In the genomic region with DNA sequence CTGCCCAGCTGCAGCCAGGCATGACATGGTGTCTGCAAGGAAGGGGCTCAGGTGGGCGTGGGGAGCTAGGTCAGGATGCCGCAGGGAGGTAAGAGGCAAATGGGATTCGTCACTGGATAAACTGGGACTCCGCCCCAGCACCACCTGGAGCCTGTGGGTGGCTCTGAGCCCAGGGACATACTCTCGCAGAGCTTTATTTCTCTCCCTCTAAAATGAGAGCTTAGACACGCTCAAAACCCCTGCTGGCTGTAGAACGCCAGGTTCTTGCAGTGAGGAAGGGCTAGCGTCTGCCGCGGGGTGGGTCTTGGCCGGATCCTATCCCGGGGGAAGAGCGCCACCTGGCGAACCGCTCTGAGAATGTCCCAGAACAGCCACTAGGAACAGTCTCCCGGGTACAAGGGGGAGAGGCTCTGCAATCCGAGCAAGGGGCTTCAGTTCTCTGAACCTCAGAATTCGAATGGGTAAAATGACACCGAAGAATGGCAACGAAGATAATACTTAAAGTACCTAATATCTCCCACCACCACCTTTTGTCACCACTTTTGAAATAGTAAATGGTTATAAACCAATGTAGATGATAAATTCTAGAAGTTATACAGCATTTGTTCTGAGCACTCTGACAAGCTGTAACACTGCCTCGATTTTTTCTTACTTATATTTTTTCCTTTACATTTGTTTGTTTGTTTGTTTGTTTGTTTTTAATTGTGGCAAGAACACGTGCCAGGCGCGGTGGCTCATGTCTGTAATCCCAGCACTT, we compare ENCODE assay signal across 1 cellular context.
TF ChIP-seq lines count a peak whose summit lies in the region.

No MANE protein-coding gene starts in this region.

TF ChIP-seq in HCT116, 20 proteins besides CTCF, POLR2A, EP300 and RAD21 (continued from another document):
- TF ChIP-seq, protein P1, sequence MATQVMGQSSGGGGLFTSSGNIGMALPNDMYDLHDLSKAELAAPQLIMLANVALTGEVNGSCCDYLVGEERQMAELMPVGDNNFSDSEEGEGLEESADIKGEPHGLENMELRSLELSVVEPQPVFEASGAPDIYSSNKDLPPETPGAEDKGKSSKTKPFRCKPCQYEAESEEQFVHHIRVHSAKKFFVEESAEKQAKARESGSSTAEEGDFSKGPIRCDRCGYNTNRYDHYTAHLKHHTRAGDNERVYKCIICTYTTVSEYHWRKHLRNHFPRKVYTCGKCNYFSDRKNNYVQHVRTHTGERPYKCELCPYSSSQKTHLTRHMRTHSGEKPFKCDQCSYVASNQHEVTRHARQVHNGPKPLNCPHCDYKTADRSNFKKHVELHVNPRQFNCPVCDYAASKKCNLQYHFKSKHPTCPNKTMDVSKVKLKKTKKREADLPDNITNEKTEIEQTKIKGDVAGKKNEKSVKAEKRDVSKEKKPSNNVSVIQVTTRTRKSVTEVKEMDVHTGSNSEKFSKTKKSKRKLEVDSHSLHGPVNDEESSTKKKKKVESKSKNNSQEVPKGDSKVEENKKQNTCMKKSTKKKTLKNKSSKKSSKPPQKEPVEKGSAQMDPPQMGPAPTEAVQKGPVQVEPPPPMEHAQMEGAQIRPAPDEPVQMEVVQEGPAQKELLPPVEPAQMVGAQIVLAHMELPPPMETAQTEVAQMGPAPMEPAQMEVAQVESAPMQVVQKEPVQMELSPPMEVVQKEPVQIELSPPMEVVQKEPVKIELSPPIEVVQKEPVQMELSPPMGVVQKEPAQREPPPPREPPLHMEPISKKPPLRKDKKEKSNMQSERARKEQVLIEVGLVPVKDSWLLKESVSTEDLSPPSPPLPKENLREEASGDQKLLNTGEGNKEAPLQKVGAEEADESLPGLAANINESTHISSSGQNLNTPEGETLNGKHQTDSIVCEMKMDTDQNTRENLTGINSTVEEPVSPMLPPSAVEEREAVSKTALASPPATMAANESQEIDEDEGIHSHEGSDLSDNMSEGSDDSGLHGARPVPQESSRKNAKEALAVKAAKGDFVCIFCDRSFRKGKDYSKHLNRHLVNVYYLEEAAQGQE (IDR thresholded peaks at IDR 0.05; ENCODE audit: low read depth), result no peak
- TF ChIP-seq, protein P2, sequence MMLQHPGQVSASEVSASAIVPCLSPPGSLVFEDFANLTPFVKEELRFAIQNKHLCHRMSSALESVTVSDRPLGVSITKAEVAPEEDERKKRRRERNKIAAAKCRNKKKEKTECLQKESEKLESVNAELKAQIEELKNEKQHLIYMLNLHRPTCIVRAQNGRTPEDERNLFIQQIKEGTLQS (IDR thresholded peaks at IDR 0.05), result no peak
- TF ChIP-seq, protein P3, sequence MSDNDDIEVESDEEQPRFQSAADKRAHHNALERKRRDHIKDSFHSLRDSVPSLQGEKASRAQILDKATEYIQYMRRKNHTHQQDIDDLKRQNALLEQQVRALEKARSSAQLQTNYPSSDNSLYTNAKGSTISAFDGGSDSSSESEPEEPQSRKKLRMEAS (IDR thresholded peaks at IDR 0.05), result no peak
- no peak for TF ChIP-seq JUND (IDR thresholded peaks at IDR 0.05)
